Comparison of ENCODE assay signal across 12 cellular contexts in the genomic region with DNA sequence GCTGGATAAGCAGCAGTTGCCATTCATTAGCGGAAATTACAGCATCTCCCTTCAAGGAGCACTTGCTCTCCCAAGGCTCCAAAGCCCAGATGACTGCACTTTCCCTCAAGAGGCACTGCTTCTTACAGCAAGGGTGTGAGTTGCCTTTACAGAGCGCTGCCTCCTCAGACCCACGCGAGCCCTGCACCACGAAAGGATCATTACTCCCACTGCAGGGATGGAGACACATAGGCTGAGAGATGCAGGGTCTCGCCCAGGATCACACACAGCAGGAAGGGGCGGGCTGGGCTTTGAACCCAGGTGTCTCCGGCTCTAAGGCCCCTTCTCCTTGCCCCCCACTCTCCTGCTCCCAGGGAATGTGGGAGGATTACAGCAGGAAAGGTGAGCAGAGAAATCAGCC.
DNase-seq lines count a peak whose midpoint lies in the region; ATAC-seq and TF ChIP-seq lines count a peak whose summit lies in the region.
"Had no signal": no experiment of that assay in that cellular context is flagged by ENCODE, and none has a peak within 500 bp of the region (broad histone marks: within the 10 kb centered on the region; RNA-seq: fewer than 3 reads in every experiment).

No MANE protein-coding gene starts in this region.

- peaks cover 7% of the 10 kb centered on the region for H3K27me3 Mint-ChIP-seq in glutamatergic neuron (ENCODE audit: unreplicated experiment)
- H3K27me3 Mint-ChIP-seq in stimulated activated memory B cell treated with anti-CD40 and anti-IgM and Interleukin-4, amounts not matched to agents 10 μg/mL and 1 μg/mL and 100 μg/mL, for 72 hours: peaks cover 49% of the 10 kb centered on the region
- H3K27me3 Mint-ChIP-seq: CD4-positive, CD25-positive, alpha-beta regulatory T cell had no signal

- ATAC-seq in Right ventricle myocardium superior (ENCODE audit: poor library complexity) (no peak), sciatic nerve (no peak)
- ATAC-seq in stimulated activated memory B cell treated with anti-CD40 and anti-IgM and Interleukin-4, amounts not matched to agents 10 μg/mL and 1 μg/mL and 100 μg/mL, for 72 hours: no peak

- no peak overlapping the region for H3K27ac Mint-ChIP-seq in glutamatergic neuron (ENCODE audit: unreplicated experiment)
- no peak overlapping the region for H3K27ac Mint-ChIP-seq in stimulated activated memory B cell treated with anti-CD40 and anti-IgM and Interleukin-4, amounts not matched to agents 10 μg/mL and 1 μg/mL and 100 μg/mL, for 72 hours
- H3K27ac Mint-ChIP-seq: CD4-positive, CD25-positive, alpha-beta regulatory T cell; H9 had no signal

- peaks cover 16% of the 10 kb centered on the region for H3K4me1 Mint-ChIP-seq in glutamatergic neuron (ENCODE audit: low read depth, unreplicated experiment)
- H3K4me1 Mint-ChIP-seq in stimulated activated memory B cell treated with anti-CD40 and anti-IgM and Interleukin-4, amounts not matched to agents 10 μg/mL and 1 μg/mL and 100 μg/mL, for 72 hours: no peaks in the 10 kb centered on the region
- H3K4me1 Mint-ChIP-seq: CD4-positive, CD25-positive, alpha-beta regulatory T cell had no signal

- no peak overlapping the region for H3K4me3 Mint-ChIP-seq in glutamatergic neuron (ENCODE audit: unreplicated experiment)
- H3K4me3 Mint-ChIP-seq in stimulated activated memory B cell treated with anti-CD40 and anti-IgM and Interleukin-4, amounts not matched to agents 10 μg/mL and 1 μg/mL and 100 μg/mL, for 72 hours: no peak overlapping the region
- H3K4me3 Mint-ChIP-seq: CD4-positive, CD25-positive, alpha-beta regulatory T cell; H9 had no signal

- peaks cover 8% of the 10 kb centered on the region for H3K36me3 Mint-ChIP-seq in glutamatergic neuron (ENCODE audit: unreplicated experiment)
- no peaks in the 10 kb centered on the region for H3K36me3 Mint-ChIP-seq in stimulated activated memory B cell treated with anti-CD40 and anti-IgM and Interleukin-4, amounts not matched to agents 10 μg/mL and 1 μg/mL and 100 μg/mL, for 72 hours
- H3K36me3 Mint-ChIP-seq: CD4-positive, CD25-positive, alpha-beta regulatory T cell had no signal

- DNase-seq in NCI-H2171 treated with DMSO at 0.1 percent for 48 hours (lab: John Stamatoyannopoulos, UW) (peak; percentile 26), NCI-H2171 (lab: John Stamatoyannopoulos, UW) (no peak), cardiac septum (ENCODE audit: low spot score) (peak; percentile 27), Right ventricle myocardium superior (no peak), head of caudate nucleus (peak in 40 of 42 donors; percentile 16 to 86 (median 56)), sciatic nerve (ENCODE audit: low spot score) (peak; percentile 38), glutamatergic neuron (no peak)
- DNase-seq: CD4-positive, CD25-positive, alpha-beta regulatory T cell; DMS53; GF-D8 had no signal

- H3K9me3 Mint-ChIP-seq in glutamatergic neuron (ENCODE audit: unreplicated experiment): peaks cover 8% of the 10 kb centered on the region
- H3K9me3 Mint-ChIP-seq in stimulated activated memory B cell treated with anti-CD40 and anti-IgM and Interleukin-4, amounts not matched to agents 10 μg/mL and 1 μg/mL and 100 μg/mL, for 72 hours: no peaks in the 10 kb centered on the region
- H3K9me3 Mint-ChIP-seq: CD4-positive, CD25-positive, alpha-beta regulatory T cell had no signal

- TF ChIP-seq CTCF in glutamatergic neuron (IDR thresholded peaks at IDR 0.05; ENCODE audit: partially characterized antibody, unreplicated experiment): no peak

- intact Hi-C loops in cardiac septum (cut with DNase I): no loop called here
- intact Hi-C loops in Right ventricle myocardium superior (cut with DNase I): no loop called here
- intact Hi-C loops in head of caudate nucleus (cut with DNase I): no loop called here
- intact Hi-C loops in sciatic nerve (cut with DNase I): no loop called here

Comparison
In these comparisons a context has a peak if more than half of its experiments do, and no peak if none do; other contexts are left out.
1. DNase-seq: peak in NCI-H2171 treated with DMSO at 0.1 percent for 48 hours (single experiment), cardiac septum (single experiment), head of caudate nucleus (40 of 42) and sciatic nerve (single experiment); none in NCI-H2171 (single experiment), Right ventricle myocardium superior (single experiment) and glutamatergic neuron (single experiment).